Comparison of ENCODE assay signal across 8 cellular contexts in the genomic region with DNA sequence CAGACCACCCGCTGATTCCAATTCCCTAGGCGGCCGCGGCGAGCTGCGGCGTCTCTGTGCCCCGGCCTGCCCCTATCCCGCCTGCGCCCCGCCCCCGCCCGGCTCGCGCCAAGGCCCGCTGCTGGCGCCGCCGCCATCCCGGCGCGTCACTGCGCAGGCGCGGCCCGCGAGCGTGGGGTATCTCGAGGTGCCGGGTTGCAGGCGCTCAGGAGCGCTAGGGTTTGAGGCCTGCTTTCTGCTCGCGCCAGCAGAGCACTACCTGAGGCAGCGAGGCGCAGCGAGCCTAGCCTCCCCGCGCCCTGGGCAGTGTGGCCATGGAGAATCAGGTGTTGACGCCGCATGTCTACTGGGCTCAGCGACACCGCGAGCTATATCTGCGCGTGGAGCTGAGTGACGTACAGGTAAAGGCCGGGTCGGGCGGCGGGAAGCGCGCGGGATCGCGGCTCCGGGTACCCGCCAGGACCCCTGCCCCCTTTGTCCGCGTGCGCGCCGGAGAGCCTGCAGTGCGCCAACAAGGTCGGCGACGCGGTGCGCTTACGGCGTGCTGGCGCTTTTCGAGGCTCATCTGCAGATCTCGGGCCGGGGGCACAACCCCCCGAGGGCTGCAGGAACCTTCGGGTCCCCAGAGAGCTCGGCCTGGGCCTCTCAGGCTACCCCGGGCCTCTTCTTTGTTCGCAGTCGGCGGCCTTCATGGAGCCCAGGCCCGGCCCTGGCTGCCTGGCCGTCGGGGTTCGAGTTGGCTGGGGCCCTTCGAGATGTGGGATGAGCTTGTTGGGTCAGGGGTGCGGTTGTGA. TPM values are rescaled to one million over a fixed set of nuclear protein-coding genes. Genes with fewer than 3 reads are reported as not detected.
DNase-seq lines count a peak whose midpoint lies in the region; ATAC-seq and TF ChIP-seq lines count a peak whose summit lies in the region.

A gene with protein sequence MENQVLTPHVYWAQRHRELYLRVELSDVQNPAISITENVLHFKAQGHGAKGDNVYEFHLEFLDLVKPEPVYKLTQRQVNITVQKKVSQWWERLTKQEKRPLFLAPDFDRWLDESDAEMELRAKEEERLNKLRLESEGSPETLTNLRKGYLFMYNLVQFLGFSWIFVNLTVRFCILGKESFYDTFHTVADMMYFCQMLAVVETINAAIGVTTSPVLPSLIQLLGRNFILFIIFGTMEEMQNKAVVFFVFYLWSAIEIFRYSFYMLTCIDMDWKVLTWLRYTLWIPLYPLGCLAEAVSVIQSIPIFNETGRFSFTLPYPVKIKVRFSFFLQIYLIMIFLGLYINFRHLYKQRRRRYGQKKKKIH (plus strand): TSS at position 146 of the 794 bp plus-strand sequence. CDS start 169 bp downstream, at position 315.

- peak within 1 kb of the TSS; percentile 82 for H3K4me3 Mint-ChIP-seq in activated CD8-positive, alpha-beta T cell treated with anti-CD3 and anti-CD28 coated beads for 36 hours

- H3K27ac ChIP-seq in ectodermal cell (ENCODE audit: insufficient read depth, low read depth, low read length, poor library complexity, severe bottlenecking) (peak within 1 kb of the TSS; percentile 88), lower lobe of right lung (peak within 1 kb of the TSS; percentile 78)

- DNase-seq in BJ (ENCODE audit: low read depth), result no peak
- DNase-seq in NCI-H82 treated with DMSO at 0.1 percent for 48 hours (lab: John Stamatoyannopoulos, UW; ENCODE audit: unreplicated experiment), result peak; percentile 83
- DNase-seq in activated CD8-positive, alpha-beta T cell treated with anti-CD3 and anti-CD28 coated beads for 36 hours, result peak; percentile 91
- peak; percentile 91 for DNase-seq in lower lobe of right lung
- DNase-seq in stimulated activated CD4-positive, alpha-beta T cell treated with anti-CD3 and anti-CD28 coated beads, TNF-alpha, amount 100 ng/mL, for 24 hours (ENCODE audit: low read depth in 3 of 3), result peak; percentile 82 to 91 (median 83)

- intact Hi-C loops in activated CD8-positive, alpha-beta T cell treated with anti-CD3 and anti-CD28 coated beads for 36 hours (cut with micrococcal nuclease), result no loop called here
- intact Hi-C loops in lower lobe of right lung (cut with DNase I), result no loop called here

- H3K4me3 ChIP-seq in BJ (ENCODE audit: low read depth, low read length), result peak within 1 kb of the TSS; percentile 93
- peak within 1 kb of the TSS; percentile 87 for H3K4me3 ChIP-seq in ectodermal cell (ENCODE audit: insufficient read depth, low read depth, low read length)
- peak within 1 kb of the TSS; percentile 92 for H3K4me3 ChIP-seq in lower lobe of right lung

- H3K9me3 ChIP-seq in ectodermal cell (ENCODE audit: control insufficient read depth, low read length), result no peaks in the 10 kb centered on the region
- H3K9me3 ChIP-seq in lower lobe of right lung, result no peaks in the 10 kb centered on the region

- WGBS in ectodermal cell, 2 experiments, result 0% methylated on average over 88 of the region's 88 CpGs

- POLR2A ChIA-PET in BJ (lab: Charles Lee), result interaction anchor here (0.9 to 1.7 kb wide), 2 partner anchors 14 to 80 kb away, joined by 5 to 15 read pairs; a partner anchor contains a TSS
- POLR2A ChIA-PET in activated CD8-positive, alpha-beta T cell treated with anti-CD3 and anti-CD28 coated beads for 36 hours (lab: Charles Lee), result interaction anchor here (0.9 to 2.1 kb wide), 12 partner anchors 14 to 543 kb away, joined by 3 to 9 read pairs (median 3); a partner anchor contains a TSS

- H3K36me3 ChIP-seq in BJ (ENCODE audit: control insufficient read depth, insufficient read depth, low read length) (no peaks in the 10 kb centered on the region), ectodermal cell (ENCODE audit: control insufficient read depth, insufficient read depth, low read length) (no peaks in the 10 kb centered on the region), lower lobe of right lung (no peaks in the 10 kb centered on the region)

- peak; percentile 64 for ATAC-seq in GM19328 (IDR thresholded peaks at IDR 0.05; ENCODE audit: unreplicated experiment)
- peak; percentile 74 for ATAC-seq in HG03565 (IDR thresholded peaks at IDR 0.05; ENCODE audit: unreplicated experiment)
- ATAC-seq in activated CD8-positive, alpha-beta T cell treated with anti-CD3 and anti-CD28 coated beads for 36 hours, result peak; percentile 97
- peak; percentile 98 for ATAC-seq in lower lobe of right lung

- H3K27me3 Mint-ChIP-seq in activated CD8-positive, alpha-beta T cell treated with anti-CD3 and anti-CD28 coated beads for 36 hours, result no peaks in the 10 kb centered on the region

- H3K4me1 ChIP-seq in ectodermal cell (ENCODE audit: control insufficient read depth, insufficient read depth, low read length) (peaks cover 8% of the 10 kb centered on the region), lower lobe of right lung (peaks cover 18% of the 10 kb centered on the region)

- H3K4me1 Mint-ChIP-seq in activated CD8-positive, alpha-beta T cell treated with anti-CD3 and anti-CD28 coated beads for 36 hours (ENCODE audit: low read depth), result peaks cover 38% of the 10 kb centered on the region

- H3K27me3 ChIP-seq in BJ (ENCODE audit: control insufficient read depth, insufficient read depth, low read length), result no peaks in the 10 kb centered on the region
- no peaks in the 10 kb centered on the region for H3K27me3 ChIP-seq in ectodermal cell (ENCODE audit: control insufficient read depth, insufficient read depth, low read length, poor library complexity, severe bottlenecking)
- H3K27me3 ChIP-seq in lower lobe of right lung (ENCODE audit: low read depth), result no peaks in the 10 kb centered on the region

- peaks cover 12% of the 10 kb centered on the region for H3K36me3 Mint-ChIP-seq in activated CD8-positive, alpha-beta T cell treated with anti-CD3 and anti-CD28 coated beads for 36 hours (ENCODE audit: low read depth)

- no peaks in the 10 kb centered on the region for H3K9me3 Mint-ChIP-seq in activated CD8-positive, alpha-beta T cell treated with anti-CD3 and anti-CD28 coated beads for 36 hours

- TF ChIP-seq CTCF in BJ (IDR thresholded peaks at IDR 0.05; ENCODE audit: insufficient read depth, low read depth, low read length), result no peak
- TF ChIP-seq CTCF in activated CD8-positive, alpha-beta T cell treated with anti-CD3 and anti-CD28 coated beads for 36 hours (IDR thresholded peaks at IDR 0.05), result no peak
- no peak for TF ChIP-seq CTCF in lower lobe of right lung (IDR thresholded peaks at IDR 0.05)

- peak within 1 kb of the TSS; percentile 85 for H3K27ac Mint-ChIP-seq in activated CD8-positive, alpha-beta T cell treated with anti-CD3 and anti-CD28 coated beads for 36 hours

- CTCF ChIA-PET in BJ (lab: Yijun Ruan, JAX), result interaction anchor here (1.2 to 1.4 kb wide), 3 partner anchors 14 to 129 kb away, joined by 3 to 4 read pairs (median 4); a partner anchor contains a TSS
- CTCF ChIA-PET in activated CD8-positive, alpha-beta T cell treated with anti-CD3 and anti-CD28 coated beads for 36 hours (lab: Charles Lee), result interaction anchor here (0.8 to 1.6 kb wide), 3 partner anchors 14 to 42 kb away, joined by 3 to 5 read pairs (median 3); no protein-coding TSS in a partner anchor

RNA-seq across cellular contexts. Expression of the gene that starts here (rescaled TPM):
- 40.9 and 56.0 TPM in 2 replicates for polyA plus RNA-seq in BJ (2011; rRNA removed)
- 19.6 and 23.3 TPM in 2 replicates for polyA minus RNA-seq in BJ (2011; rRNA and poly(A)+ RNA removed)
- total RNA-seq in activated CD8-positive, alpha-beta T cell treated with anti-CD3 and anti-CD28 coated beads for 36 hours, result 10 to 100 TPM; 30.2 to 32.5 TPM
- 192 TPM for polyA plus RNA-seq in ectodermal cell (2013, experiment 1 of 4)
- polyA plus RNA-seq in ectodermal cell (2013, experiment 2 of 4), result 211 TPM
- polyA plus RNA-seq in ectodermal cell (2013, experiment 3 of 4), result 200 TPM
- 217 TPM for polyA plus RNA-seq in ectodermal cell (2013, experiment 4 of 4)
- 47.9 TPM for total RNA-seq in lower lobe of right lung
